In the genomic region with DNA sequence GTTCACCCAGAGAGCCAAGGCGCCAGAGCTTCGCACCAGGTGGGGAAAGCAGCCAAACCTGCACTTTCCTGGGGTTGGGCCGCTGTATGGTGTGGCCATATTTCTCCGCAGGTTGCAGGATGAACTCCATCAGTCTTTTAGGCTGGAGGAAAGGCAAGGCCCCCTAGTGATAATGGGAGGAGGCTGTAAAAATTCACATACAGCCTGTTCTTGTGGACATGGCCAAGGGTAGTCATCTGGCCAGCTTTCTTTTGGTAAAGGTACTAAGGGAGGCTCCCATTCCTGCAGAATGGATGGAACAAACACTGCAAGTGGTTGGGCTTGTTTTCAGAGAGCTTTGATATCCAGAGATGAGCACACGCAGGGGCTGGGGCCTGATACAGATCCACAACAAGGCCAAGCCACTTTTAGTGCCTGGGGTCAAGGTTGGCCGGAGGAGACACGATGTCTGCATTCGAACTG, we compare ENCODE assay signal across 11 cellular contexts. TPM values are rescaled to one million over a fixed set of nuclear protein-coding genes. Genes with fewer than 3 reads are reported as not detected.
DNase-seq lines count a peak whose midpoint lies in the region; ATAC-seq and TF ChIP-seq lines count a peak whose summit lies in the region.
"Had no signal": no experiment of that assay in that cellular context is flagged by ENCODE, and none has a peak within 500 bp of the region (broad histone marks: within the 10 kb centered on the region; RNA-seq: fewer than 3 reads in every experiment).

No MANE protein-coding gene starts in this region.

- peak overlapping the region; percentile 58 for H4K91ac ChIP-seq in mesenchymal stem cell (ENCODE audit: low read length)

- H3K36me3 ChIP-seq in Loucy (ENCODE audit: insufficient read depth, low read length), result no peaks in the 10 kb centered on the region
- no peaks in the 10 kb centered on the region for H3K36me3 ChIP-seq in colonic mucosa
- H3K36me3 ChIP-seq in mesenchymal stem cell (ENCODE audit: control insufficient read depth in 1 of 2, insufficient read depth in 2 of 2, low read depth in 1 of 2, low read length in 2 of 2), result peaks cover 0 to 3% of the 10 kb centered on the region in 2 experiments
- no peaks in the 10 kb centered on the region for H3K36me3 ChIP-seq in tibial artery
- no peaks in the 10 kb centered on the region for H3K36me3 ChIP-seq in CD8-positive, alpha-beta memory T cell (ENCODE audit: insufficient read depth, low read length)

- H3K9ac ChIP-seq in Loucy (ENCODE audit: low read depth, low read length, poor library complexity, severe bottlenecking) (peak overlapping the region; percentile 64), colonic mucosa (ENCODE audit: low read depth in 2 of 2, low read length in 2 of 2) (peak overlapping the region; percentile 44 to 83), mesenchymal stem cell (ENCODE audit: low read length) (peak overlapping the region; percentile 88)

- no peaks in the 10 kb centered on the region for H3K36me3 Mint-ChIP-seq in CD8-positive, alpha-beta memory T cell

- peak overlapping the region; percentile 6 to 55 for H3K18ac ChIP-seq in mesenchymal stem cell (ENCODE audit: low read depth in 1 of 2, low read length in 2 of 2)

- H3K27ac Mint-ChIP-seq in stimulated activated naive CD8-positive, alpha-beta T cell treated with anti-CD3 and anti-CD28 coated beads, Interleukin-15, amount 100 ng/mL, for 72 hours, result no peak overlapping the region
- no peak overlapping the region for H3K27ac Mint-ChIP-seq in CD8-positive, alpha-beta memory T cell
- H3K27ac Mint-ChIP-seq: activated naive CD8-positive, alpha-beta T cell had no signal

- H3K4me2 ChIP-seq in Loucy (ENCODE audit: low read depth, low read length, poor library complexity, severe bottlenecking), result peak overlapping the region; percentile 59
- no peak overlapping the region for H3K4me2 ChIP-seq in mesenchymal stem cell (ENCODE audit: low read length, poor library complexity, severe bottlenecking)

- H3K27me3 ChIP-seq in Loucy (ENCODE audit: insufficient read depth, low read length, poor library complexity, severe bottlenecking) (no peaks in the 10 kb centered on the region), colonic mucosa (no peaks in the 10 kb centered on the region), mesenchymal stem cell (ENCODE audit: control insufficient read depth in 1 of 2, insufficient read depth in 1 of 2, low read length in 2 of 2) (no peaks in the 10 kb centered on the region), tibial artery (no peaks in the 10 kb centered on the region)
- peaks cover 12% of the 10 kb centered on the region for H3K27me3 ChIP-seq in CD8-positive, alpha-beta memory T cell (ENCODE audit: insufficient read depth, low read length, poor library complexity, severe bottlenecking)

- peak overlapping the region; percentile 74 for H3K4me3 ChIP-seq in Loucy (ENCODE audit: low read length, poor library complexity, severe bottlenecking)
- H3K4me3 ChIP-seq in colonic mucosa, result no peak overlapping the region
- H3K4me3 ChIP-seq in mesenchymal stem cell (ENCODE audit: insufficient read depth in 1 of 2, low read depth in 1 of 2, low read length in 2 of 2), result peak overlapping the region in 1 of 2 experiments; percentile 59
- no peak overlapping the region for H3K4me3 ChIP-seq in tibial artery
- no peak overlapping the region for H3K4me3 ChIP-seq in CD8-positive, alpha-beta memory T cell (ENCODE audit: low read length)

- H3K4me1 ChIP-seq in Loucy (ENCODE audit: insufficient read depth, low read length, poor library complexity, severe bottlenecking) (peaks cover 28% of the 10 kb centered on the region), colonic mucosa (peaks cover 5% of the 10 kb centered on the region), mesenchymal stem cell (ENCODE audit: control insufficient read depth, insufficient read depth, low read depth, low read length) (peaks cover 25% of the 10 kb centered on the region), tibial artery (peaks cover 0 to 38% (median 30%) of the 10 kb centered on the region in 4 donors)
- peaks cover 6% of the 10 kb centered on the region for H3K4me1 ChIP-seq in CD8-positive, alpha-beta memory T cell (ENCODE audit: insufficient read depth, low read length)

- CTCF ChIA-PET in CD8-positive, alpha-beta memory T cell (lab: Charles Lee), result interaction anchor here (1.9 kb wide), 1 partner anchor 8 kb away, joined by 6 read pairs; no protein-coding TSS in a partner anchor

- no peaks in the 10 kb centered on the region for H3F3A ChIP-seq in Loucy (ENCODE audit: low read depth)

- H3K14ac ChIP-seq in mesenchymal stem cell (ENCODE audit: low read length in 2 of 2), result no peak overlapping the region

- intact Hi-C loops in colonic mucosa (cut with DNase I), result no loop called here
- intact Hi-C loops in tibial artery (cut with DNase I; ENCODE audit: low total_unique reads), result no loop called here

- H3K79me1 ChIP-seq in mesenchymal stem cell (replicated peaks; ENCODE audit: low read length, poor library complexity, severe bottlenecking), result peaks cover 31% of the 10 kb centered on the region

- H3K27me3 Mint-ChIP-seq in stimulated activated naive CD8-positive, alpha-beta T cell treated with anti-CD3 and anti-CD28 coated beads, Interleukin-15, amount 100 ng/mL, for 72 hours, result peaks cover 76% of the 10 kb centered on the region
- H3K27me3 Mint-ChIP-seq in CD8-positive, alpha-beta memory T cell, result peaks cover 35 to 52% of the 10 kb centered on the region in 2 donors

- peak overlapping the region; percentile 85 for H2BK120ac ChIP-seq in mesenchymal stem cell (ENCODE audit: low read depth, low read length)

- H3K4me1 Mint-ChIP-seq in stimulated activated naive CD8-positive, alpha-beta T cell treated with anti-CD3 and anti-CD28 coated beads, Interleukin-15, amount 100 ng/mL, for 72 hours, result peaks cover 20% of the 10 kb centered on the region
- H3K4me1 Mint-ChIP-seq in CD8-positive, alpha-beta memory T cell, result peaks cover 6 to 17% (median 12%) of the 10 kb centered on the region in 3 donors

- H3K27ac ChIP-seq in colonic mucosa, result peak overlapping the region; percentile 35
- H3K27ac ChIP-seq in mesenchymal stem cell (ENCODE audit: low read length, poor library complexity, severe bottlenecking), result peak overlapping the region; percentile 99
- peak overlapping the region; percentile 84 to 85 for H3K27ac ChIP-seq in tibial artery
- H3K27ac ChIP-seq in CD8-positive, alpha-beta memory T cell (ENCODE audit: low read depth, low read length), result no peak overlapping the region

- H4K20me1 ChIP-seq in Loucy (ENCODE audit: insufficient read depth, low read length, poor library complexity, severe bottlenecking), result no peaks in the 10 kb centered on the region

- H2BK5ac ChIP-seq in mesenchymal stem cell (ENCODE audit: low read depth, low read length, poor library complexity, severe bottlenecking), result peak overlapping the region; percentile 97

- no peak overlapping the region for H3K23ac ChIP-seq in mesenchymal stem cell (ENCODE audit: low read length in 2 of 2)

- TF ChIP-seq CTCF in Loucy (conservative IDR thresholded peaks at IDR 0.05; ENCODE audit: low read length) (0 out of 2 replicates have a peak, but pooled peaks have one; percentile 21), colonic mucosa (IDR thresholded peaks at IDR 0.05) (no peak), tibial artery (IDR thresholded peaks at IDR 0.05) (no peak)

- POLR2A ChIA-PET in CD8-positive, alpha-beta memory T cell (lab: Charles Lee), result interaction anchor here (0.7 kb wide), 1 partner anchor 234 kb away, joined by 3 read pairs; no protein-coding TSS in a partner anchor

- H2AFZ ChIP-seq in Loucy (ENCODE audit: low read length), result no peak overlapping the region
- no peak overlapping the region for H2AFZ ChIP-seq in mesenchymal stem cell (ENCODE audit: low read depth, low read length)

- no peaks in the 10 kb centered on the region for H3K9me3 Mint-ChIP-seq in stimulated activated naive CD8-positive, alpha-beta T cell treated with anti-CD3 and anti-CD28 coated beads, Interleukin-15, amount 100 ng/mL, for 72 hours
- no peaks in the 10 kb centered on the region for H3K9me3 Mint-ChIP-seq in CD8-positive, alpha-beta memory T cell

- H3K9me2 ChIP-seq in Loucy (replicated peaks; ENCODE audit: low read depth, low read length), result no peaks in the 10 kb centered on the region

- peak overlapping the region; percentile 81 for H4K8ac ChIP-seq in mesenchymal stem cell (ENCODE audit: low read length)

- peak overlapping the region; percentile 77 for H2AK5ac ChIP-seq in mesenchymal stem cell (ENCODE audit: low read length, severe bottlenecking)

- no peak overlapping the region for H3K4me3 Mint-ChIP-seq in stimulated activated naive CD8-positive, alpha-beta T cell treated with anti-CD3 and anti-CD28 coated beads, Interleukin-15, amount 100 ng/mL, for 72 hours
- H3K4me3 Mint-ChIP-seq in CD8-positive, alpha-beta memory T cell, result no peak overlapping the region

- peaks cover 3% of the 10 kb centered on the region; the same call in 1 of the 2 replicates for H3K79me2 ChIP-seq in Loucy (ENCODE audit: insufficient read depth, low read length)

- H2BK15ac ChIP-seq in mesenchymal stem cell (ENCODE audit: low read depth, poor library complexity, severe bottlenecking), result peak overlapping the region; percentile 35

- 66% methylated on average over 8 of the region's 8 CpGs for WGBS in mesenchymal stem cell

- H3K9me3 ChIP-seq in Loucy (ENCODE audit: insufficient read depth, low read depth, low read length) (no peaks in the 10 kb centered on the region), colonic mucosa (no peaks in the 10 kb centered on the region), mesenchymal stem cell (ENCODE audit: control insufficient read depth, low read length) (no peaks in the 10 kb centered on the region), tibial artery (no peaks in the 10 kb centered on the region)
- no peaks in the 10 kb centered on the region for H3K9me3 ChIP-seq in CD8-positive, alpha-beta memory T cell (ENCODE audit: low read length)

- no peak for ATAC-seq in GM21786 (IDR thresholded peaks at IDR 0.05; ENCODE audit: unreplicated experiment)
- no peak for ATAC-seq in stimulated activated naive CD8-positive, alpha-beta T cell treated with anti-CD3 and anti-CD28 coated beads, Interleukin-15, amount 100 ng/mL, for 72 hours

- DNase-seq in colonic mucosa, result no peak
- no peak for DNase-seq in mesenchymal stem cell
- no peak for DNase-seq in tibial artery
- no peak for DNase-seq in KG1 (lab: John Stamatoyannopoulos, UW)
- DNase-seq in stimulated activated naive CD8-positive, alpha-beta T cell treated with anti-CD3 and anti-CD28 coated beads, Interleukin-15, amount 100 ng/mL, for 72 hours, result no peak
- DNase-seq in CD8-positive, alpha-beta memory T cell, result no peak
- DNase-seq: GF-D8, NCI-H446 treated with DMSO at 0.1 percent for 48 hours had no signal

- peak overlapping the region; percentile 36 to 82 for H3K4ac ChIP-seq in mesenchymal stem cell (ENCODE audit: low read depth in 1 of 2, low read length in 2 of 2)

- peak overlapping the region; percentile 55 to 97 for H2BK12ac ChIP-seq in mesenchymal stem cell (ENCODE audit: low read length in 2 of 2)

RNA-seq across cellular contexts. Expression of gene C22orf31, which starts 29.6 kb away (rescaled TPM):
- under 1 TPM in 1 of 2 donors, not detected in 1; 0.32 TPM for total RNA-seq in colonic mucosa
- 0.19 TPM for polyA plus RNA-seq in mesenchymal stem cell (2013, experiment 1 of 2)
- 0.07 TPM for polyA plus RNA-seq in mesenchymal stem cell (2013, experiment 2 of 2)
- total RNA-seq in CD8-positive, alpha-beta memory T cell, result not detected
- polyA plus RNA-seq in CD8-positive, alpha-beta memory T cell, result not detected

RNA-seq across cellular contexts. Expression of gene KREMEN1, which starts 40.8 kb away (rescaled TPM):
- 10 to 100 TPM; 20.2 to 20.7 TPM for total RNA-seq in colonic mucosa
- polyA plus RNA-seq in mesenchymal stem cell (2013, experiment 1 of 2), result 32.9 TPM
- polyA plus RNA-seq in mesenchymal stem cell (2013, experiment 2 of 2), result 33.1 TPM
- under 1 TPM; 0.16 to 0.28 TPM for total RNA-seq in CD8-positive, alpha-beta memory T cell
- not detected for polyA plus RNA-seq in CD8-positive, alpha-beta memory T cell

Comparison
In these comparisons a context has a peak if more than half of its experiments do, and no peak if none do; other contexts are left out.
1. RNA of gene KREMEN1, which starts 40.8 kb away (total RNA-seq): 20.2 to 20.7 TPM in colonic mucosa; 0.16 to 0.28 TPM in CD8-positive, alpha-beta memory T cell; every median in the first group is over 10 times any median in the second.
2. Peak in every context shown above with its lines, with median percentiles within 50 percentile points of each other: H3K9ac ChIP-seq.